ENCODE assay signal across 9 cellular contexts in genomic region chr12:68675098-68675842, GRCh38. TPM values are rescaled to one million over a fixed set of nuclear protein-coding genes. Genes with fewer than 3 reads are reported as not detected.
A peak's percentile ranks its signal among the peaks of the same experiment; 100 is the strongest.
DNase-seq lines count a peak whose midpoint lies in the region; TF ChIP-seq lines count a peak whose summit lies in the region.
"Had no signal": no experiment of that assay in that cellular context is flagged by ENCODE, and none has a peak within 500 bp of the region (broad histone marks: within the 10 kb centered on the region; RNA-seq: fewer than 3 reads in every experiment).

No MANE protein-coding gene starts in this region.

- peaks cover 38 to 40% of the 10 kb centered on the region in 2 donors for H3K4me1 Mint-ChIP-seq in immature natural killer cell

- TF ChIP-seq EP300 in esophagus muscularis mucosa (IDR thresholded peaks at IDR 0.05) = no peak

- TF ChIP-seq CTCF in esophagus muscularis mucosa (IDR thresholded peaks at IDR 0.05) = no peak

- no peaks in the 10 kb centered on the region for H3K9me3 Mint-ChIP-seq in immature natural killer cell

- WGBS in esophagus muscularis mucosa = 48% methylated on average over 5 of the region's 5 CpGs

- H3K4me1 ChIP-seq in esophagus muscularis mucosa = peaks cover 0 to 6% (median 0%) of the 10 kb centered on the region in 4 donors

- H3K27ac Mint-ChIP-seq in immature natural killer cell = peak overlapping the region; percentile 77 to 93 (median 89)

- peaks cover 0 to 3% (median 0%) of the 10 kb centered on the region in 3 donors for H3K36me3 Mint-ChIP-seq in immature natural killer cell

- intact Hi-C loops in esophagus muscularis mucosa (cut with DNase I) = no loop called here

- H3K27me3 ChIP-seq in esophagus muscularis mucosa = no peaks in the 10 kb centered on the region
- H3K27me3 ChIP-seq: hepatocyte had no signal

- peaks cover 3 to 14% (median 8%) of the 10 kb centered on the region in 3 donors for H3K27me3 Mint-ChIP-seq in immature natural killer cell (ENCODE audit: low read depth in 3 of 3)

- no peaks in the 10 kb centered on the region for H3K36me3 ChIP-seq in esophagus muscularis mucosa

- no peak overlapping the region for H3K27ac ChIP-seq in esophagus muscularis mucosa (replicated peaks in 1 of 4)
- H3K27ac ChIP-seq: hepatocyte had no signal

- H3K9me3 ChIP-seq in esophagus muscularis mucosa = no peaks in the 10 kb centered on the region

- H3K4me3 Mint-ChIP-seq in immature natural killer cell = peak overlapping the region; percentile 60 to 91 (median 85)

- no peak for TF ChIP-seq POLR2A in esophagus muscularis mucosa (IDR thresholded peaks at IDR 0.05; ENCODE audit: low read depth)

- no peak overlapping the region for H3K4me3 ChIP-seq in esophagus muscularis mucosa
- H3K4me3 ChIP-seq: hepatocyte had no signal

- peak; percentile 17 for DNase-seq in NCI-H69 (lab: John Stamatoyannopoulos, UW)
- peak; percentile 72 for DNase-seq in activated CD8-positive, alpha-beta memory T cell treated with anti-CD3 and anti-CD28 coated beads, Interleukin-2, amount 50 U/mL, for 4 hours
- peak; percentile 66 to 77 (median 72) for DNase-seq in immature natural killer cell
- DNase-seq in stimulated activated CD8-positive, alpha-beta memory T cell treated with anti-CD3 and anti-CD28 coated beads, Interleukin-7, amount 100 ng/mL, for 1 hour (ENCODE audit: low read depth in 2 of 2) = peak; percentile 42 to 43
- DNase-seq in NOMO-1 (lab: John Stamatoyannopoulos, UW; ENCODE audit: unreplicated experiment in 2 of 2) = no peak
- DNase-seq in esophagus muscularis mucosa (ENCODE audit: extremely low spot score) = no peak
- no peak for DNase-seq in DMS 273 (lab: John Stamatoyannopoulos, UW; ENCODE audit: unreplicated experiment)
- no peak for DNase-seq in hepatic stellate cell (ENCODE audit: low spot score)

RNA-seq across cellular contexts. Expression of gene NUP107, which starts 11.5 kb away (rescaled TPM):
- polyA plus RNA-seq in immature natural killer cell = 10 to 100 TPM; 24.9 to 48.8 (median 42.3) TPM
- total RNA-seq in esophagus muscularis mucosa = 10 to 100 TPM; 21.6 to 26.1 (median 24.6) TPM

Comparison
In these comparisons a context has a peak if more than half of its experiments do, and no peak if none do; other contexts are left out.
1. DNase-seq: peak in NCI-H69 (single experiment), activated CD8-positive, alpha-beta memory T cell treated with anti-CD3 and anti-CD28 coated beads, Interleukin-2, amount 50 U/mL, for 4 hours (single experiment), immature natural killer cell (3 of 3) and stimulated activated CD8-positive, alpha-beta memory T cell treated with anti-CD3 and anti-CD28 coated beads, Interleukin-7, amount 100 ng/mL, for 1 hour (2 of 2); none in NOMO-1 (0 of 2), esophagus muscularis mucosa (single experiment), DMS 273 (single experiment) and hepatic stellate cell (single experiment).